23 cellular contexts compared by ENCODE assay signal in genomic region chr3:110878692-110879091, GRCh38.
"Had no signal": no experiment of that assay in that cellular context is flagged by ENCODE, and none has a peak within 500 bp of the region (broad histone marks: within the 10 kb centered on the region; RNA-seq: fewer than 3 reads in every experiment).

No MANE protein-coding gene starts in this region.

- H3K36me3 ChIP-seq: colonic mucosa, esophagus squamous epithelium, gastrocnemius medialis, heart right ventricle, left ventricle myocardium inferior, lower lobe of right lung had no signal

- H3K27ac Mint-ChIP-seq: dendritic cell treated with granulocyte-macrophage colony-stimulating factor and Interleukin-4, amounts not matched to agents 40 ng/mL and 50 ng/mL, for 4 days; effector memory CD8-positive, alpha-beta T cell; endodermal cell had no signal

- H3K4me3 Mint-ChIP-seq: dendritic cell treated with granulocyte-macrophage colony-stimulating factor and Interleukin-4, amounts not matched to agents 40 ng/mL and 50 ng/mL, for 4 days; effector memory CD8-positive, alpha-beta T cell; endodermal cell had no signal

- H3K27ac ChIP-seq: colonic mucosa, epithelial cell of prostate, esophagus squamous epithelium, gastrocnemius medialis, heart right ventricle, left ventricle myocardium inferior, lower lobe of right lung had no signal

- H3K4me1 ChIP-seq: colonic mucosa, gastrocnemius medialis, heart right ventricle, left ventricle myocardium inferior, lower lobe of right lung had no signal

- H3K27me3 ChIP-seq: colonic mucosa, esophagus squamous epithelium, gastrocnemius medialis, heart right ventricle had no signal

- H3K27me3 Mint-ChIP-seq: dendritic cell treated with granulocyte-macrophage colony-stimulating factor and Interleukin-4, amounts not matched to agents 40 ng/mL and 50 ng/mL, for 4 days; effector memory CD8-positive, alpha-beta T cell had no signal

- ATAC-seq: effector memory CD8-positive, alpha-beta T cell; esophagus mucosa; gastrocnemius medialis; heart right ventricle; left cardiac atrium; lower lobe of right lung had no signal

- FAIRE-seq: endometrium, keratinocyte had no signal

- H3K9me3 ChIP-seq: colonic mucosa, esophagus squamous epithelium, gastrocnemius medialis, lower lobe of right lung had no signal

- H3K4me3 ChIP-seq: colonic mucosa, esophagus squamous epithelium, gastrocnemius medialis, heart right ventricle, left ventricle myocardium inferior, lower lobe of right lung had no signal

- DNase-seq: colonic mucosa; cortex of kidney; effector CD8-positive, alpha-beta T cell; effector memory CD8-positive, alpha-beta T cell; endodermal cell; erythroblast; esophagus squamous epithelium; foreskin melanocyte; gastrocnemius medialis; glutamatergic neuron; head of caudate nucleus; heart right ventricle; hippocampal formation; left cardiac atrium; left ventricle myocardium inferior; lower lobe of right lung; mesenchymal stem cell; midbrain had no signal
